8 cellular contexts compared by ENCODE assay signal in the genomic region with DNA sequence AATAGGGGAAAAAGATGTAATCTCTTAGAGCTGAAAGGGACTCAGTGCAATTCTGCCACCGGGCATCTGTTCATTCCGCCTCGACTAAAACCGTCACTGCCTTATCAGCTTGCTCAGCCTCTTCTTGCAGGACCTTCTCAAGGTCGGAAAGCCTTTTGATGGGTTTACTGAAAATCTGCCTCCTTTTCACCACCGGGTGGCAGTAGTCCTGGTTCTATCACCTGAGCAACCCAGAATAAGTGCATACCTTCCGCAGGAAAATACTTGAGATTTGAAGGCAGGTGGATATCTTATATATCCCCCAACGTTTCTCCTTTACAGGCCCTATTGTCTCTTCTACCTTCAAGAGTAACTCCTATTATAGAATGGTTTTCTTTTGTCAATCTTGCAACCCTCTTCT.
A peak's percentile ranks its signal among the peaks of the same experiment; 100 is the strongest.
DNase-seq lines count a peak whose midpoint lies in the region; ATAC-seq and TF ChIP-seq lines count a peak whose summit lies in the region.

No MANE protein-coding gene starts in this region.

- H3K27ac ChIP-seq in tibial artery: no peak overlapping the region

- H3K4me1 Mint-ChIP-seq in activated naive CD4-positive, alpha-beta T cell treated with anti-CD3 and anti-CD28 coated beads for 36 hours (ENCODE audit: low read depth): no peaks in the 10 kb centered on the region

- H3K27ac Mint-ChIP-seq in activated naive CD4-positive, alpha-beta T cell treated with anti-CD3 and anti-CD28 coated beads for 36 hours: no peak overlapping the region

- H3K36me3 Mint-ChIP-seq in activated naive CD4-positive, alpha-beta T cell treated with anti-CD3 and anti-CD28 coated beads for 36 hours (ENCODE audit: low read depth): no peaks in the 10 kb centered on the region

- CTCF ChIA-PET in activated naive CD4-positive, alpha-beta T cell treated with anti-CD3 and anti-CD28 coated beads for 36 hours (lab: Charles Lee): interaction anchor here (0.6 to 1.1 kb wide), 3 partner anchors 108 to 243 kb away, joined by 3 to 4 read pairs (median 3); no protein-coding TSS in a partner anchor

- no peak overlapping the region for H3K4me3 Mint-ChIP-seq in activated naive CD4-positive, alpha-beta T cell treated with anti-CD3 and anti-CD28 coated beads for 36 hours

- H3K9me3 Mint-ChIP-seq in activated naive CD4-positive, alpha-beta T cell treated with anti-CD3 and anti-CD28 coated beads for 36 hours: no peaks in the 10 kb centered on the region

- H3K4me1 ChIP-seq in tibial artery: no peaks in the 10 kb centered on the region

- no peaks in the 10 kb centered on the region for H3K9me3 ChIP-seq in tibial artery

- TF ChIP-seq CTCF in AG09309 (IDR thresholded peaks at IDR 0.05; ENCODE audit: control insufficient read depth, insufficient read depth, low read depth, low read length, missing control alignments): peak; percentile 71
- TF ChIP-seq CTCF in GM12875 (IDR thresholded peaks at IDR 0.05; ENCODE audit: borderline replicate concordance, insufficient read depth, low read depth, low read length): peak; percentile 66
- peak; percentile 62 for TF ChIP-seq CTCF in kidney epithelial cell (IDR thresholded peaks at IDR 0.05; ENCODE audit: insufficient read depth, low read length, poor library complexity, severe bottlenecking)
- TF ChIP-seq CTCF in tibial artery (IDR thresholded peaks at IDR 0.05): peak in 1 of 2 experiments; percentile 15

- no peaks in the 10 kb centered on the region for H3K36me3 ChIP-seq in kidney epithelial cell (ENCODE audit: control insufficient read depth, insufficient read depth, low read length)
- no peaks in the 10 kb centered on the region for H3K36me3 ChIP-seq in tibial artery

- H3K27me3 ChIP-seq in kidney epithelial cell (ENCODE audit: control insufficient read depth, insufficient read depth, low read length) (no peaks in the 10 kb centered on the region), tibial artery (no peaks in the 10 kb centered on the region)

- no peak for ATAC-seq in GM19328 (IDR thresholded peaks at IDR 0.05; ENCODE audit: unreplicated experiment)
- no peak for ATAC-seq in HG03469 (IDR thresholded peaks at IDR 0.05; ENCODE audit: unreplicated experiment)

- H3K4me3 ChIP-seq in AG09309 (ENCODE audit: control insufficient read depth, low read depth, low read length) (no peak overlapping the region), GM12875 (ENCODE audit: low read depth, low read length) (no peak overlapping the region), kidney epithelial cell (ENCODE audit: low read depth, low read length) (no peak overlapping the region), tibial artery (no peak overlapping the region)

- peaks cover 1% of the 10 kb centered on the region for H3K27me3 Mint-ChIP-seq in activated naive CD4-positive, alpha-beta T cell treated with anti-CD3 and anti-CD28 coated beads for 36 hours (ENCODE audit: low read depth)

- DNase-seq in AG09309 (ENCODE audit: low read depth) (no peak), NAMALWA (ENCODE audit: low spot score) (peak; percentile 23), kidney epithelial cell (ENCODE audit: low read depth) (no peak), tibial artery (no peak)
- DNase-seq in activated naive CD4-positive, alpha-beta T cell treated with anti-CD3 and anti-CD28 coated beads for 36 hours: peak; percentile 19

- intact Hi-C loops in activated naive CD4-positive, alpha-beta T cell treated with anti-CD3 and anti-CD28 coated beads for 36 hours (cut with micrococcal nuclease): loop anchor here (1.0 to 5.0 kb wide), 3 partner anchors 108 to 455 kb away; no protein-coding TSS in a partner anchor
- intact Hi-C loops in tibial artery (cut with DNase I; ENCODE audit: low total_unique reads): loop anchor here (10.0 kb wide), 1 partner anchor 252 kb away; no protein-coding TSS in a partner anchor

Comparison
In these comparisons a context has a peak if more than half of its experiments do, and no peak if none do; other contexts are left out.
1. DNase-seq: peak in NAMALWA (single experiment) and activated naive CD4-positive, alpha-beta T cell treated with anti-CD3 and anti-CD28 coated beads for 36 hours (single experiment); none in AG09309 (single experiment), kidney epithelial cell (single experiment) and tibial artery (0 of 2).